13 cellular contexts compared by ENCODE assay signal in genomic region chr3:40878464-40878905, GRCh38.
DNase-seq lines count a peak whose midpoint lies in the region; TF ChIP-seq lines count a peak whose summit lies in the region.
"Had no signal": no experiment of that assay in that cellular context is flagged by ENCODE, and none has a peak within 500 bp of the region (broad histone marks: within the 10 kb centered on the region; RNA-seq: fewer than 3 reads in every experiment).

No MANE protein-coding gene starts in this region.

- H3K27ac ChIP-seq in right atrium auricular region (peak overlapping the region; percentile 41 to 74), transverse colon (peak overlapping the region; percentile 54 to 79 (median 67))

- DNase-seq in MCF 10A (ENCODE audit: unreplicated experiment): no peak
- no peak for DNase-seq in right atrium auricular region (ENCODE audit: low spot score)
- no peak for DNase-seq in osteocyte (ENCODE audit: extremely low spot score, unreplicated experiment)
- DNase-seq in transverse colon: no peak
- DNase-seq in NCI-H2107 (lab: John Stamatoyannopoulos, UW): no peak
- DNase-seq in activated naive CD4-positive, alpha-beta T cell treated with Interleukin-2 at 50 U/mL for 16 hours: no peak
- DNase-seq in GM19238 (ENCODE audit: insufficient read length, low spot score): no peak
- DNase-seq: CD4-positive, alpha-beta memory T cell; glutamatergic neuron; KG1; NCI-H69; stimulated activated naive CD4-positive, alpha-beta T cell; T-helper 9 cell had no signal

- H3K4me1 Mint-ChIP-seq in MCF 10A (ENCODE audit: insufficient read depth, unreplicated experiment) (peaks cover 34% of the 10 kb centered on the region), osteocyte (ENCODE audit: unreplicated experiment) (peaks cover 14% of the 10 kb centered on the region)
- H3K4me1 Mint-ChIP-seq: CD4-positive, alpha-beta memory T cell had no signal

- TF ChIP-seq EP300 in transverse colon (IDR thresholded peaks at IDR 0.05; ENCODE audit: low read depth): no peak

- TF ChIP-seq CTCF in MCF 10A (IDR thresholded peaks at IDR 0.05; ENCODE audit: unreplicated experiment) (no peak), right atrium auricular region (IDR thresholded peaks at IDR 0.05) (no peak), osteocyte (IDR thresholded peaks at IDR 0.05) (no peak), transverse colon (IDR thresholded peaks at IDR 0.05) (no peak)

- TF ChIP-seq POLR2A in transverse colon (IDR thresholded peaks at IDR 0.05): no peak

- no peaks in the 10 kb centered on the region for H3K36me3 ChIP-seq in right atrium auricular region
- no peaks in the 10 kb centered on the region for H3K36me3 ChIP-seq in transverse colon

- in situ Hi-C loops in transverse colon (cut with MboI; ENCODE audit: low pct_ligation_motif_present in 1 of 4, low pct_unique_long_range_greater_than_20kb in 1 of 4, low sequenced_read_pairs in 3 of 4): no loop called here

- CTCF ChIA-PET in MCF 10A (lab: Yijun Ruan, JAX): no interaction called here

- POLR2A ChIA-PET in MCF 10A (lab: Yijun Ruan, JAX): interaction anchor here (0.6 kb wide), 2 partner anchors 357 to 733 kb away, joined by 3 to 4 read pairs; no protein-coding TSS in a partner anchor

- H3K36me3 Mint-ChIP-seq in MCF 10A (ENCODE audit: insufficient read depth, unreplicated experiment) (peaks cover 4% of the 10 kb centered on the region), osteocyte (ENCODE audit: unreplicated experiment) (no peaks in the 10 kb centered on the region)
- H3K36me3 Mint-ChIP-seq: CD4-positive, alpha-beta memory T cell had no signal

- H3K9me3 ChIP-seq in right atrium auricular region (no peaks in the 10 kb centered on the region), transverse colon (no peaks in the 10 kb centered on the region)

- no peaks in the 10 kb centered on the region for H3K27me3 ChIP-seq in right atrium auricular region
- H3K27me3 ChIP-seq in transverse colon: no peaks in the 10 kb centered on the region

- no peak overlapping the region for H3K4me3 ChIP-seq in right atrium auricular region
- no peak overlapping the region for H3K4me3 ChIP-seq in transverse colon

- H3K27ac Mint-ChIP-seq in MCF 10A (ENCODE audit: low read depth, unreplicated experiment): peak overlapping the region; percentile 4
- H3K27ac Mint-ChIP-seq in osteocyte (ENCODE audit: unreplicated experiment): peak overlapping the region; percentile 67
- H3K27ac Mint-ChIP-seq: CD4-positive, alpha-beta memory T cell had no signal

- H3K27me3 Mint-ChIP-seq in MCF 10A (ENCODE audit: insufficient read depth, unreplicated experiment) (no peaks in the 10 kb centered on the region), osteocyte (ENCODE audit: unreplicated experiment) (no peaks in the 10 kb centered on the region)

- H3K4me3 Mint-ChIP-seq in MCF 10A (ENCODE audit: unreplicated experiment) (no peak overlapping the region), osteocyte (ENCODE audit: unreplicated experiment) (no peak overlapping the region)
- H3K4me3 Mint-ChIP-seq: CD4-positive, alpha-beta memory T cell had no signal

- whole genome bisulfite sequencing in transverse colon (ENCODE audit: low coverage in 1 of 2), 2 donors: 51 to 65% methylated on average over 3 of the region's 3 CpGs

- no TSS peak for BruUV-seq in MCF 10A (replicated peaks; lab: Mats Ljungman, UMichigan)

- H3K9me3 Mint-ChIP-seq in MCF 10A (ENCODE audit: unreplicated experiment) (no peaks in the 10 kb centered on the region), osteocyte (ENCODE audit: unreplicated experiment) (peaks cover 6% of the 10 kb centered on the region)
- H3K9me3 Mint-ChIP-seq: CD4-positive, alpha-beta memory T cell had no signal

- peaks cover 0 to 34% of the 10 kb centered on the region in 2 donors for H3K4me1 ChIP-seq in right atrium auricular region
- H3K4me1 ChIP-seq in transverse colon: peaks cover 0 to 26% (median 9%) of the 10 kb centered on the region in 4 donors

- intact Hi-C loops in MCF 10A (cut with micrococcal nuclease): loop anchor here (2.0 kb wide), 1 partner anchor 92 kb away; no protein-coding TSS in a partner anchor
- intact Hi-C loops in transverse colon (cut with DNase I; ENCODE audit: low total_unique reads): no loop called here
